In the genomic region with DNA sequence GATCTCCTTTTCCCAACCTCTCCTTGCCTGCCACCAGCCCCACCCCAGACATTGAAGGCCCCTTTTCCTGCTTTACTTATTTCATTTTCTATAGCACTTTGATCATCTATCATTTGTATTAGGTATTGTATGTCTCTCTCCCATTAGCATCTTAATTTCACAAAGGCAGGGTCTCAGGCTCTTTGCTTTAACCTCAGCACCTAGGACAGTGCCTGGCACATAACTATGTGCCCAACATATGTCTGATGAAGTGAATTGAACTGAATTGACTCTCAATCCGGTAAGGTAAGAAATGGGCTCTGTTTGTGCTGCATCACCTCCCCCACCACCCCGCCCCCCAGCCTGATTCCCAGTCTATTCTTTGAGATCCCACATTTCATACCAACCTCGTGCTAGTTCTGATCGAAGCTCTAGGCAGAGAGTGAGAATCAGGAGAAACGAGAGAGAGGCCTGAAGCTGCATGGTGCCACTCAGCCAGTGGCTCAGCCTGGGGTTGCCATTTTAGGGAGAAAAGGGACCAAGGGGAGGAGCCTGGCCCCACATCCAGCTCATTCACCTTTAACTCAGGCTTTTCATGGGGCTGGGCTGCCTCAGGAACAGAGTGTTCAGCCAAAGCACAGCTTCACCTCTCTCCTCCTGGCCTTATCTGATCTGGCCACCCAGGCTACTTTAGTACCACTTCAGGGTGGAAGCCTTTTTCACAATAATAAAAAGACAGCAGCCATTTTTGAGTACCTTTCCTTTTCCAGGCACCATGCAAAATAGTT, we compare ENCODE assay signal across 28 cellular contexts. TPM values are rescaled to one million over a fixed set of nuclear protein-coding genes. Genes with fewer than 3 reads are reported as not detected.
DNase-seq lines count a peak whose midpoint lies in the region; ATAC-seq and TF ChIP-seq lines count a peak whose summit lies in the region.
"Had no signal": no experiment of that assay in that cellular context is flagged by ENCODE, and none has a peak within 500 bp of the region (broad histone marks: within the 10 kb centered on the region; RNA-seq: fewer than 3 reads in every experiment).

A gene with protein sequence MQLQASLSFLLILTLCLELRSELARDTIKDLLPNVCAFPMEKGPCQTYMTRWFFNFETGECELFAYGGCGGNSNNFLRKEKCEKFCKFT (minus strand): TSS at position 476 of the 767 bp plus-strand sequence. CDS start 14 bp downstream, at position 462.

- no peaks in the 10 kb centered on the region for H3K9me3 ChIP-seq in SK-N-SH
- no peaks in the 10 kb centered on the region for H3K9me3 ChIP-seq in left lung
- no peaks in the 10 kb centered on the region for H3K9me3 ChIP-seq in thyroid gland
- H3K9me3 ChIP-seq: BE2C had no signal

- H3K4me3 ChIP-seq in SK-N-SH (ENCODE audit: low read depth in 2 of 2, low read length in 1 of 2): no peak within 1 kb of the TSS
- no peak within 1 kb of the TSS for H3K4me3 ChIP-seq in LNCaP clone FGC (ENCODE audit: low read depth, low read length)
- H3K4me3 ChIP-seq in left lung: no peak within 1 kb of the TSS
- H3K4me3 ChIP-seq in thyroid gland (replicated peaks in 1 of 3): no peak within 1 kb of the TSS
- H3K4me3 ChIP-seq: SK-N-MC had no signal

- H3K9me2 ChIP-seq in SK-N-SH: no peaks in the 10 kb centered on the region

- CTCF ChIA-PET in SK-N-SH (lab: Yijun Ruan, JAX): interaction anchor here (0.6 kb wide), 1 partner anchor 23 kb away, joined by 4 read pairs; no protein-coding TSS in a partner anchor

- TF ChIP-seq CTCF in SK-N-SH (IDR thresholded peaks at IDR 0.05) (no peak), LNCaP clone FGC (IDR thresholded peaks at IDR 0.05; ENCODE audit: control insufficient read depth, extremely low read depth, insufficient read depth) (no peak), left lung (IDR thresholded peaks at IDR 0.05) (no peak), thyroid gland (IDR thresholded peaks at IDR 0.05) (no peak)

- no peak for ATAC-seq in SK-N-SH treated with all-trans-retinoic acid at 6 μM for 48 hours
- ATAC-seq in left lung: peak; percentile 8
- ATAC-seq in GM21390 (IDR thresholded peaks at IDR 0.05; ENCODE audit: unreplicated experiment): no peak
- ATAC-seq: Panc1 had no signal

- H3K27ac ChIP-seq in SK-N-SH (ENCODE audit: low read depth in 2 of 2, low read length in 1 of 2) (no peak within 1 kb of the TSS), left lung (no peak within 1 kb of the TSS), thyroid gland (no peak within 1 kb of the TSS)
- H3K27ac ChIP-seq: 22Rv1, KMS-11, SK-N-MC had no signal

- no peaks in the 10 kb centered on the region; the same call in none of the 2 replicates for H3K27me3 ChIP-seq in SK-N-SH (ENCODE audit: insufficient read depth)
- H3K27me3 ChIP-seq in left lung: no peaks in the 10 kb centered on the region
- no peaks in the 10 kb centered on the region for H3K27me3 ChIP-seq in thyroid gland
- H3K27me3 ChIP-seq: BE2C had no signal

- DNase-seq in SK-N-SH (no peak), LNCaP clone FGC (ENCODE audit: low read depth) (peak; percentile 61), left lung (no peak), thyroid gland (peak; percentile 1 to 7), globus pallidus (ENCODE audit: low spot score) (no peak), NCI-H2029 (lab: John Stamatoyannopoulos, UW) (no peak)
- DNase-seq: ACHN; BE2C; Calu3; DMS79 treated with DMSO at 0.1 percent for 48 hours; GF-D8; HFFc6; IMR-90; NCI-H1092 treated with DMSO at 0.1 percent for 48 hours; NCI-H1436; NCI-H187 treated with DMSO at 0.1 percent for 48 hours; NCI-H2107; NCI-H446; NCI-H524 treated with DMSO at 0.1 percent for 48 hours; NCI-H82; NK-92 treated with Interleukin-12 subunit alpha and Interleukin-12 subunit beta, amount 100 ng/mL, for 24 hours; SHP77 treated with DMSO at 0.1 percent for 48 hours had no signal

- no peak for TF ChIP-seq EP300 in SK-N-SH (IDR thresholded peaks at IDR 0.05; ENCODE audit: borderline replicate concordance in 1 of 2, low read depth in 1 of 2, low read length in 1 of 2)

- H3K79me2 ChIP-seq in SK-N-SH (ENCODE audit: insufficient read depth): no peaks in the 10 kb centered on the region

- 5% methylated on average over 5 of the region's 5 CpGs for WGBS in SK-N-SH (ENCODE audit: low lambda C conversion rate)
- 81 to 84% methylated on average over 5 of the region's 5 CpGs for WGBS in thyroid gland, 2 donors

- H4K20me1 ChIP-seq in SK-N-SH (ENCODE audit: insufficient read depth): no peaks in the 10 kb centered on the region

- no peaks in the 10 kb centered on the region for H3F3A ChIP-seq in SK-N-SH (replicated peaks; ENCODE audit: insufficient read depth)

- H3K4me2 ChIP-seq in SK-N-SH: no peak within 1 kb of the TSS
- H3K4me2 ChIP-seq: KMS-11 had no signal

- H3K4me1 ChIP-seq in SK-N-SH (ENCODE audit: control insufficient read depth in 1 of 2, insufficient read depth in 2 of 2, low read depth in 1 of 2, low read length in 1 of 2): no peaks in the 10 kb centered on the region
- H3K4me1 ChIP-seq in left lung: no peaks in the 10 kb centered on the region
- peaks cover 6 to 10% of the 10 kb centered on the region in 2 donors for H3K4me1 ChIP-seq in thyroid gland
- H3K4me1 ChIP-seq: BE2C had no signal

- no peak within 1 kb of the TSS for H3K9ac ChIP-seq in SK-N-SH
- H3K9ac ChIP-seq: KMS-11 had no signal

- H3K36me3 ChIP-seq in SK-N-SH (replicated peaks in 1 of 2; ENCODE audit: control insufficient read depth in 1 of 2, insufficient read depth in 2 of 2, low read length in 1 of 2): no peaks in the 10 kb centered on the region
- no peaks in the 10 kb centered on the region for H3K36me3 ChIP-seq in left lung
- no peaks in the 10 kb centered on the region for H3K36me3 ChIP-seq in thyroid gland
- H3K36me3 ChIP-seq: BE2C had no signal

- no peak within 1 kb of the TSS for H2AFZ ChIP-seq in SK-N-SH (ENCODE audit: low read depth)

- POLR2A ChIA-PET in SK-N-SH (lab: Yijun Ruan, JAX): no interaction called here

- TF ChIP-seq RAD21 in SK-N-SH (IDR thresholded peaks at IDR 0.05; ENCODE audit: low read length): no peak

- no peak for TF ChIP-seq POLR2A in thyroid gland (IDR thresholded peaks at IDR 0.05)

- intact Hi-C loops in left lung (cut with DNase I) (no loop called here), thyroid gland (cut with DNase I) (no loop called here)

TF ChIP-seq in SK-N-SH, 30 proteins besides CTCF, POLR2A, EP300 and RAD21:
- TF ChIP-seq TAF1 (IDR thresholded peaks at IDR 0.05; ENCODE audit: borderline replicate concordance, low read depth, low read length): no peak
- TF ChIP-seq, protein P1, sequence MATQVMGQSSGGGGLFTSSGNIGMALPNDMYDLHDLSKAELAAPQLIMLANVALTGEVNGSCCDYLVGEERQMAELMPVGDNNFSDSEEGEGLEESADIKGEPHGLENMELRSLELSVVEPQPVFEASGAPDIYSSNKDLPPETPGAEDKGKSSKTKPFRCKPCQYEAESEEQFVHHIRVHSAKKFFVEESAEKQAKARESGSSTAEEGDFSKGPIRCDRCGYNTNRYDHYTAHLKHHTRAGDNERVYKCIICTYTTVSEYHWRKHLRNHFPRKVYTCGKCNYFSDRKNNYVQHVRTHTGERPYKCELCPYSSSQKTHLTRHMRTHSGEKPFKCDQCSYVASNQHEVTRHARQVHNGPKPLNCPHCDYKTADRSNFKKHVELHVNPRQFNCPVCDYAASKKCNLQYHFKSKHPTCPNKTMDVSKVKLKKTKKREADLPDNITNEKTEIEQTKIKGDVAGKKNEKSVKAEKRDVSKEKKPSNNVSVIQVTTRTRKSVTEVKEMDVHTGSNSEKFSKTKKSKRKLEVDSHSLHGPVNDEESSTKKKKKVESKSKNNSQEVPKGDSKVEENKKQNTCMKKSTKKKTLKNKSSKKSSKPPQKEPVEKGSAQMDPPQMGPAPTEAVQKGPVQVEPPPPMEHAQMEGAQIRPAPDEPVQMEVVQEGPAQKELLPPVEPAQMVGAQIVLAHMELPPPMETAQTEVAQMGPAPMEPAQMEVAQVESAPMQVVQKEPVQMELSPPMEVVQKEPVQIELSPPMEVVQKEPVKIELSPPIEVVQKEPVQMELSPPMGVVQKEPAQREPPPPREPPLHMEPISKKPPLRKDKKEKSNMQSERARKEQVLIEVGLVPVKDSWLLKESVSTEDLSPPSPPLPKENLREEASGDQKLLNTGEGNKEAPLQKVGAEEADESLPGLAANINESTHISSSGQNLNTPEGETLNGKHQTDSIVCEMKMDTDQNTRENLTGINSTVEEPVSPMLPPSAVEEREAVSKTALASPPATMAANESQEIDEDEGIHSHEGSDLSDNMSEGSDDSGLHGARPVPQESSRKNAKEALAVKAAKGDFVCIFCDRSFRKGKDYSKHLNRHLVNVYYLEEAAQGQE (IDR thresholded peaks at IDR 0.05; ENCODE audit: low read depth, low read length): peak; percentile 86
TF ChIP-seq in SK-N-SH: peak in this region for 1.

TF ChIP-seq in SK-N-SH treated with all-trans-retinoic acid at 6 μM for 48 hours, 23 proteins besides CTCF, POLR2A, EP300 and RAD21 (continues in another document):
- TF ChIP-seq ZFP3 (CRISPR knock-in tag; IDR thresholded peaks at IDR 0.05): no peak
- TF ChIP-seq, protein P2, sequence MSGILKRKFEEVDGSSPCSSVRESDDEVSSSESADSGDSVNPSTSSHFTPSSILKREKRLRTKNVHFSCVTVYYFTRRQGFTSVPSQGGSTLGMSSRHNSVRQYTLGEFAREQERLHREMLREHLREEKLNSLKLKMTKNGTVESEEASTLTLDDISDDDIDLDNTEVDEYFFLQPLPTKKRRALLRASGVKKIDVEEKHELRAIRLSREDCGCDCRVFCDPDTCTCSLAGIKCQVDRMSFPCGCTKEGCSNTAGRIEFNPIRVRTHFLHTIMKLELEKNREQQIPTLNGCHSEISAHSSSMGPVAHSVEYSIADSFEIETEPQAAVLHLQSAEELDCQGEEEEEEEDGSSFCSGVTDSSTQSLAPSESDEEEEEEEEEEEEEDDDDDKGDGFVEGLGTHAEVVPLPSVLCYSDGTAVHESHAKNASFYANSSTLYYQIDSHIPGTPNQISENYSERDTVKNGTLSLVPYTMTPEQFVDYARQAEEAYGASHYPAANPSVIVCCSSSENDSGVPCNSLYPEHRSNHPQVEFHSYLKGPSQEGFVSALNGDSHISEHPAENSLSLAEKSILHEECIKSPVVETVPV (CRISPR knock-in tag; IDR thresholded peaks at IDR 0.05): no peak
- no peak for TF ChIP-seq CSDC2 (CRISPR knock-in tag; IDR thresholded peaks at IDR 0.05)
- TF ChIP-seq GLIS3 (CRISPR knock-in tag; IDR thresholded peaks at IDR 0.05): no peak
- TF ChIP-seq ZNF70 (CRISPR knock-in tag; IDR thresholded peaks at IDR 0.05): no peak
- no peak for TF ChIP-seq ARNTL (CRISPR knock-in tag; IDR thresholded peaks at IDR 0.05; ENCODE audit: borderline replicate concordance, low read depth)

RNA-seq across cellular contexts. Expression of the gene that starts here (rescaled TPM):
- polyA plus RNA-seq in SK-N-SH (2012; rRNA removed): not detected in 2 replicates
- polyA plus RNA-seq in SK-N-SH (2012; cell fraction: cytosol; rRNA removed): not detected in 2 replicates
- not detected in 2 replicates for polyA plus RNA-seq in SK-N-SH (2012; cell fraction: nucleus; rRNA removed)
- total RNA-seq in left lung: not detected
- total RNA-seq in thyroid gland: not detected
- total RNA-seq: Calu3, HFFc6, IMR-90 had no signal
- polyA plus RNA-seq: IMR-90 had no signal

Comparison
In these comparisons a context has a peak if more than half of its experiments do, and no peak if none do; other contexts are left out.
1. Peak in ATAC-seq in left lung; RNA of the gene not detected or under 1 TPM.
2. Peak in DNase-seq in thyroid gland; RNA of the gene not detected or under 1 TPM.